ENCODE assay signal across 9 cellular contexts in the genomic region with DNA sequence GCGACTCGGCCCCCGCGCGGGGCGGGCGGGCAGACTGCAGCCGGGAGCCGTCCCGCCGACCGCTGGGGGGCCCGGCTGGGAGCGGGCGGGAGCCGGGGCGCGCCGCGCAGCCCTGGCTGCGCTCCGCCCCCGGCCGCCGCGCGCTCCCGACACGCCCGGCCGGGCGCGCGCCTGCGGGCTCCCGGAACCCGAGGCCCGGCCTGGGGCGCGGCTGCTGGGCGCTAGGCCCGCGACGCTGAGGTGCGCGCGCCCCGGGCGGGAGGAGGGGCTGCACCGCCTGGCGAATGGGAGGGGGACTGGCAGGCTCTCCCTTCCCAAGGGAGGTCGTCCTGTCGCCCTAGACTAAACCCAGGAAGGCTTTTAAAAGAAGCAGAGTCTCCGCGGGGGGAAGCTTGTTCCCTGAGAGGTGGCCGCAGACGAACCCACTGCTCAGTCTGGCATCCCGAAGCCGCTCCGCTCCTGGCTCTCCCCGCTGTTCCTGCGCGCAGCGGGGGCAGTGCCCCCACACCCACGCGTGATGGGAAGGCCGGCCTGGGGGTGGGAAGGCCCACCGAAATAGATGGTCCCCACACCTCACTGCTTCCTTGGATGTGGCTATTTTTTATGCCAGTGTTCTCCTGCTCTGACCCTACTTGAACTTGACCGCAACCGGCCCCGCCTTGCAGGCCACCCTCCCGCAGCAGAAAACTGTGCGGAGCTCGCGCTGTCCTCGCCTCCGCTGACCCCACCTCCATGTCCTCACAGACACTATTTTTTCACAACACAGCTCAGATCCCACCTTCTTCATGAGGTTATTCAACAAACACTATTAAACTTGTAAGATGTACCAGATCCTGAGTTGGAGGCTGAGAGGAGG. TPM values are rescaled to one million over a fixed set of nuclear protein-coding genes. Genes with fewer than 3 reads are reported as not detected.
DNase-seq lines count a peak whose midpoint lies in the region; ATAC-seq, FAIRE-seq and TF ChIP-seq lines count a peak whose summit lies in the region.
"Had no signal": no experiment of that assay in that cellular context is flagged by ENCODE, and none has a peak within 500 bp of the region (broad histone marks: within the 10 kb centered on the region; RNA-seq: fewer than 3 reads in every experiment).

A gene with protein sequence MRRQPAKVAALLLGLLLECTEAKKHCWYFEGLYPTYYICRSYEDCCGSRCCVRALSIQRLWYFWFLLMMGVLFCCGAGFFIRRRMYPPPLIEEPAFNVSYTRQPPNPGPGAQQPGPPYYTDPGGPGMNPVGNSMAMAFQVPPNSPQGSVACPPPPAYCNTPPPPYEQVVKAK (minus strand): TSS at position 125 of the 856 bp plus-strand sequence. CDS start 178 bp downstream, outside the sequence.

- peak within 1 kb of the TSS; percentile 60 for H3K27ac Mint-ChIP-seq in endodermal cell
- peak within 1 kb of the TSS; percentile 95 for H3K27ac Mint-ChIP-seq in memory B cell

- FAIRE-seq in GM19239 (lab: Jason Lieb, UNC), result peak; percentile 40
- FAIRE-seq: TTC549 had no signal

- no peaks in the 10 kb centered on the region for H3K36me3 ChIP-seq in BLaER1
- H3K36me3 ChIP-seq in endodermal cell (ENCODE audit: control insufficient read depth, insufficient read depth, low read length), result no peaks in the 10 kb centered on the region

- peak within 1 kb of the TSS; percentile 91 for H3K27ac ChIP-seq in BLaER1
- H3K27ac ChIP-seq in endodermal cell (ENCODE audit: low read depth, low read length), result peak within 1 kb of the TSS; percentile 33

- no peaks in the 10 kb centered on the region for H3K27me3 ChIP-seq in BLaER1
- peaks cover 12% of the 10 kb centered on the region for H3K27me3 ChIP-seq in endodermal cell (ENCODE audit: control insufficient read depth, insufficient read depth, low read length, poor library complexity, severe bottlenecking)

- H3K9me3 Mint-ChIP-seq in endodermal cell, result no peaks in the 10 kb centered on the region
- no peaks in the 10 kb centered on the region for H3K9me3 Mint-ChIP-seq in memory B cell

- H3K4me1 ChIP-seq in BLaER1 (peaks cover 55% of the 10 kb centered on the region), endodermal cell (ENCODE audit: control insufficient read depth, insufficient read depth, low read length) (peaks cover 6% of the 10 kb centered on the region)

- H3K27me3 Mint-ChIP-seq in endodermal cell (ENCODE audit: insufficient read depth) (peaks cover 22% of the 10 kb centered on the region), memory B cell (no peaks in the 10 kb centered on the region)

- H3K4me3 ChIP-seq in BLaER1 (peak within 1 kb of the TSS; percentile 95), endodermal cell (ENCODE audit: low read length) (peak within 1 kb of the TSS; percentile 97)

- peak; percentile 56 for ATAC-seq in HG03354 (IDR thresholded peaks at IDR 0.05; ENCODE audit: poor library complexity, severe bottlenecking, unreplicated experiment)
- ATAC-seq in memory B cell (ENCODE audit: low read depth), result peak; percentile 59

- H3K9me3 ChIP-seq in BLaER1 (no peaks in the 10 kb centered on the region), endodermal cell (ENCODE audit: control insufficient read depth, low read length) (no peaks in the 10 kb centered on the region)

- H3K36me3 Mint-ChIP-seq in endodermal cell (ENCODE audit: low read depth) (no peaks in the 10 kb centered on the region), memory B cell (peaks cover 2% of the 10 kb centered on the region)

- H3K9ac ChIP-seq in BLaER1 (peak within 1 kb of the TSS; percentile 94), endodermal cell (ENCODE audit: extremely low read depth, low read length, poor library complexity, severe bottlenecking) (peak within 1 kb of the TSS; percentile 81)

- H3K4me1 Mint-ChIP-seq in endodermal cell (peaks cover 32% of the 10 kb centered on the region), memory B cell (peaks cover 38% of the 10 kb centered on the region)

- no peak for TF ChIP-seq CTCF in endodermal cell (conservative IDR thresholded peaks at IDR 0.05)

- H3K4me3 Mint-ChIP-seq in endodermal cell, result peak within 1 kb of the TSS; percentile 88
- peak within 1 kb of the TSS; percentile 91 for H3K4me3 Mint-ChIP-seq in memory B cell

- peaks cover 37% of the 10 kb centered on the region for H4K20me1 ChIP-seq in BLaER1

- DNase-seq in GM19239 (ENCODE audit: insufficient read length, low spot score) (peak; percentile 82), NCI-H774 (lab: John Stamatoyannopoulos, UW) (peak; percentile 85), endodermal cell (peak; percentile 88), memory B cell (ENCODE audit: low spot score in 2 of 2) (peak; percentile 58 to 74)
- DNase-seq in activated CD8-positive, alpha-beta memory T cell treated with anti-CD3 and anti-CD28 coated beads, Interleukin-2, amount 50 U/mL, for 4 hours, result peak; percentile 63
- DNase-seq in stimulated activated CD8-positive, alpha-beta memory T cell treated with anti-CD3 and anti-CD28 coated beads, Interleukin-2, amount 100 ng/mL, for 1 hour (ENCODE audit: low read depth in 2 of 2), result peak; percentile 17 to 39

- 1% methylated on average over 16 to 77 of the region's 77 CpGs for WGBS in endodermal cell (ENCODE audit: insufficient coverage in 1 of 2, insufficient read length in 1 of 2), 2 experiments

- peak within 1 kb of the TSS; percentile 96 for H3K4me2 ChIP-seq in BLaER1

RNA-seq across cellular contexts. Expression of the gene that starts here (rescaled TPM):
- total RNA-seq in endodermal cell, result 10 to 100 TPM; 48.8 to 53.6 TPM
- polyA plus RNA-seq in endodermal cell (2013, experiment 1 of 2), result 58.9 TPM
- 58.6 TPM for polyA plus RNA-seq in endodermal cell (2013, experiment 2 of 2)

Comparison
In these comparisons a context has a peak if more than half of its experiments do, and no peak if none do; other contexts are left out.
1. Peak in every context shown above with its lines: DNase-seq, ATAC-seq, H3K4me3 ChIP-seq and H3K27ac ChIP-seq.
2. DNase-seq: peak in every context shown above with its lines; median percentile 88 in endodermal cell; 85 in NCI-H774; 82 in GM19239; 66 in memory B cell; 63 in activated CD8-positive, alpha-beta memory T cell treated with anti-CD3 and anti-CD28 coated beads, Interleukin-2, amount 50 U/mL, for 4 hours; 28 in stimulated activated CD8-positive, alpha-beta memory T cell treated with anti-CD3 and anti-CD28 coated beads, Interleukin-2, amount 100 ng/mL, for 1 hour.